Comparison of ENCODE assay signal across 25 cellular contexts in genomic region chr6:148617522-148617921, GRCh38.
A peak's percentile ranks its signal among the peaks of the same experiment; 100 is the strongest.
DNase-seq lines count a peak whose midpoint lies in the region; ATAC-seq and TF ChIP-seq lines count a peak whose summit lies in the region.
"Had no signal": no experiment of that assay in that cellular context is flagged by ENCODE, and none has a peak within 500 bp of the region (broad histone marks: within the 10 kb centered on the region; RNA-seq: fewer than 3 reads in every experiment).

No MANE protein-coding gene starts in this region.

- H3K4me3 ChIP-seq in fibroblast of villous mesenchyme (ENCODE audit: low read depth, low read length): no peak overlapping the region
- no peak overlapping the region for H3K4me3 ChIP-seq in right cardiac atrium (ENCODE audit: low read length)
- H3K4me3 ChIP-seq: colonic mucosa, heart right ventricle, suprapubic skin had no signal

- ATAC-seq in right cardiac atrium: no peak
- ATAC-seq in GM18520 (IDR thresholded peaks at IDR 0.05; ENCODE audit: unreplicated experiment): no peak
- ATAC-seq: heart right ventricle; HepG2; left ventricle myocardium superior; Right ventricle myocardium inferior; stimulated activated effector memory CD8-positive, alpha-beta T cell treated with anti-CD3 and anti-CD28 coated beads, Interleukin-12 subunit alpha, Interleukin-12 subunit beta, amount 100 ng/mL, for 72 hours had no signal

- no peak for TF ChIP-seq CTCF in fibroblast of villous mesenchyme (IDR thresholded peaks at IDR 0.05; ENCODE audit: insufficient read depth, low read depth, low read length)

- 90% methylated on average over 4 of the region's 4 CpGs for WGBS in right cardiac atrium

- H3K27ac ChIP-seq in right cardiac atrium (ENCODE audit: low read length): no peak overlapping the region
- H3K27ac ChIP-seq: colonic mucosa, heart right ventricle, suprapubic skin had no signal

- H3K27me3 ChIP-seq in right cardiac atrium (ENCODE audit: control insufficient read depth, insufficient read depth): no peaks in the 10 kb centered on the region
- H3K27me3 ChIP-seq: colonic mucosa, heart right ventricle, suprapubic skin had no signal

- peaks cover 2% of the 10 kb centered on the region for H3K4me1 ChIP-seq in right cardiac atrium (ENCODE audit: control insufficient read depth, insufficient read depth, low read length)
- H3K4me1 ChIP-seq: colonic mucosa, suprapubic skin had no signal

- intact Hi-C loops in right cardiac atrium (cut with DNase I): no loop called here

- no peaks in the 10 kb centered on the region for H3K9me3 ChIP-seq in right cardiac atrium (ENCODE audit: control insufficient read depth, low read length)
- H3K9me3 ChIP-seq: colonic mucosa, heart right ventricle, suprapubic skin had no signal

- DNase-seq in AG08396 (ENCODE audit: low spot score): peak; percentile 14
- DNase-seq in GM04504 (ENCODE audit: low read depth): peak; percentile 40
- peak; percentile 51 for DNase-seq in NCI-H226
- DNase-seq in fibroblast of villous mesenchyme (ENCODE audit: low read depth): peak; percentile 74
- no peak for DNase-seq in iPS-NIHi7 (ENCODE audit: extremely low spot score)
- DNase-seq in right cardiac atrium: no peak
- no peak for DNase-seq in activated gamma-delta T cell treated with Interleukin-2 at 50 U/mL for 16 hours
- DNase-seq: activated CD4-positive, alpha-beta T cell treated with anti-CD3 and anti-CD28 coated beads, Interleukin-2, amount 50 U/mL, for 48 hours; activated gamma-delta T cell; CD8-positive, alpha-beta memory T cell; colonic mucosa; DMS53; endodermal cell; heart right ventricle; left ventricle myocardium superior; NCI-H1694; NCI-H2171 treated with DMSO at 0.1 percent for 48 hours; NCI-H69; stimulated activated CD4-positive, alpha-beta T cell treated with anti-CD3 and anti-CD28 coated beads, Interleukin-1b, Interleukin-23, amount 100 ng/mL, for 48 hours; T1000 had no signal

Comparison
In these comparisons a context has a peak if more than half of its experiments do, and no peak if none do; other contexts are left out.
1. DNase-seq: peak in AG08396 (single experiment), GM04504 (single experiment), NCI-H226 (single experiment) and fibroblast of villous mesenchyme (single experiment); none in iPS-NIHi7 (single experiment), right cardiac atrium (0 of 3) and activated gamma-delta T cell treated with Interleukin-2 at 50 U/mL for 16 hours (single experiment).